In the genomic region with DNA sequence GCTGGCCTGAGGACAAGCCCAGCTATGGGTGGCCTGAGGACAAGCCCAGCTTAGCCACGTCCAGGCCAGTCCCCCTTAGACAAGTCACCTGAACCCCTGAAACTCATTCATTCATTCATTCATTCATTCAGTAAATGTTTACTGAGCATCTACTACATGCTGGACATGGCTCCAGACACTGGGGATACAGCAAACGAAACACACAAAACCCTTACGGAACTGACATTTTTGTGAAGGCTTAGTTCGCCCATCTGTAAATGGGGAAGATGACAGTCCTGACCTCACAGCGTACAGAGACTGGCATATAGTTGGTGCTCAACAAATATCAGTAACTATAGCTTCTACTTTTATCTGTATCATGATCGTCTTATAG, we compare ENCODE assay signal across 24 cellular contexts. TPM values are rescaled to one million over a fixed set of nuclear protein-coding genes. Genes with fewer than 3 reads are reported as not detected.
"Had no signal": no experiment of that assay in that cellular context is flagged by ENCODE, and none has a peak within 500 bp of the region (broad histone marks: within the 10 kb centered on the region; RNA-seq: fewer than 3 reads in every experiment).

No MANE protein-coding gene starts in this region.

- H3K36me3 ChIP-seq: neutrophil, uterus had no signal

- H3K9me3 ChIP-seq: neutrophil, testis, upper lobe of left lung, uterus had no signal

- H3K27ac ChIP-seq: dorsolateral prefrontal cortex, neutrophil, parathyroid adenoma, testis, tibial artery, upper lobe of left lung, uterus had no signal

- H3K9ac ChIP-seq: parathyroid adenoma had no signal

- H2AFZ ChIP-seq: parathyroid adenoma had no signal

- H3K4me3 ChIP-seq: dorsolateral prefrontal cortex, lung, smooth muscle cell, testis, tibial artery, upper lobe of left lung, uterus had no signal

- H3K4me2 ChIP-seq: smooth muscle cell had no signal

- FAIRE-seq: colon, frontal cortex, kidney had no signal

- H3K79me2 ChIP-seq: parathyroid adenoma had no signal

- H3K4me1 ChIP-seq: parathyroid adenoma, testis, tibial artery, uterus had no signal

- H3K27me3 ChIP-seq: testis, upper lobe of left lung, uterus had no signal

- ATAC-seq: left lobe of liver; natural killer cell; sciatic nerve; stimulated activated effector memory CD8-positive, alpha-beta T cell treated with anti-CD3 and anti-CD28 coated beads, Interleukin-12 subunit alpha, Interleukin-12 subunit beta, amount 100 ng/mL, for 72 hours; stimulated activated naive CD8-positive, alpha-beta T cell treated with anti-CD3 and anti-CD28 coated beads, Interleukin-15, Interleukin-2, amounts not matched to agents 100 U/mL and 50 U/mL, for 24 hours had no signal

- DNase-seq: dorsolateral prefrontal cortex; effector CD4-positive, alpha-beta T cell; head of caudate nucleus; kidney; natural killer cell; stimulated activated CD4-positive, alpha-beta T cell treated with anti-CD3 and anti-CD28 coated beads, Interleukin-2, amount 100 ng/mL, for 24 hours; stimulated activated CD4-positive, alpha-beta T cell treated with anti-CD3 and anti-CD28 coated beads, Interleukin-4, amount 100 ng/mL, for 24 hours; stimulated activated naive CD8-positive, alpha-beta T cell treated with anti-CD3 and anti-CD28 coated beads, Interleukin-15, Interleukin-2, amounts not matched to agents 100 U/mL and 50 U/mL, for 24 hours; substantia nigra; testis; tibial artery; uterus had no signal

RNA-seq across cellular contexts. Expression of gene PPL, which starts 37.5 kb away (rescaled TPM):
- total RNA-seq: mononuclear cell, natural killer cell had no signal

RNA-seq across cellular contexts. Expression of gene SEC14L5, which starts 58.7 kb away (rescaled TPM):
- total RNA-seq: glomerular endothelial cell, smooth muscle cell had no signal
- polyA plus RNA-seq: smooth muscle cell had no signal
